In the genomic region with DNA sequence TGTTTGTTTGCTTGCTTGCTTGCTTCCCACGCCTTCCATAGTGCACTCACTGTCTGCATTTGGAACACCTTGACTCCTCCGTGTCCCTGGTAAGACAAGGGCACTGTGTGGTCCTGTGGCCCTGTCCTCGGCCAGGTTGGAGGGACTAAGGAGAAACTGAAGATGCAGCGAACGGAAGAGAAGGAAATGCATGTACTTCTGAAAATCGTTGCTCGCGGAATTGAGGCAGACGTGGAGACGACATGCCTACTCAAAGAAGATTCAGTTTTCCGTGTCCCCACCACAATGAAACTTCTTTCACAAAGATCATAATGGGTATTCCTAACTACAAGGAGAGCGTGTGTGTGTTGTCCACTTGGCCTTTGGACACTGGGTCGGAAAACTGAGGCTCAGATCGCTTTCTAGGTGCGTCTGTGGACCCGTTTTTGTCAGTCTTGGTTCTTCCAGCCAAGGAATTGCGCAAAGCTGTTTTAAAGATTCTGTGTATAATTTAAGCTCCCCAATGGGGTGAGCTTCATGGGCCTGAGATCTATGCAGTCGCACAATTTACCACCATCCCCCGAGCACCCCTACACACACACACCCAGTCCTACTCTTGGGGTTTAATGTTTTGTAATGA, we compare ENCODE assay signal across 8 cellular contexts.
A peak's percentile ranks its signal among the peaks of the same experiment; 100 is the strongest.
DNase-seq lines count a peak whose midpoint lies in the region; ATAC-seq and TF ChIP-seq lines count a peak whose summit lies in the region.
"Had no signal": no experiment of that assay in that cellular context is flagged by ENCODE, and none has a peak within 500 bp of the region (broad histone marks: within the 10 kb centered on the region; RNA-seq: fewer than 3 reads in every experiment).

No MANE protein-coding gene starts in this region.

- H3K36me3 Mint-ChIP-seq in WTC11 (no peaks in the 10 kb centered on the region), immature natural killer cell (no peaks in the 10 kb centered on the region)
- H3K36me3 Mint-ChIP-seq: activated naive CD4-positive, alpha-beta T cell treated with anti-CD3 and anti-CD28 coated beads, Interleukin-2, amount 10 ng/mL, durations not matched to agents 7 days and 5 days had no signal

- H3K27me3 Mint-ChIP-seq in WTC11 (ENCODE audit: low read depth) (peaks cover 20% of the 10 kb centered on the region), immature natural killer cell (ENCODE audit: low read depth in 3 of 3) (peaks cover 12 to 16% (median 13%) of the 10 kb centered on the region in 3 donors)

- H3K9me3 Mint-ChIP-seq in WTC11: no peaks in the 10 kb centered on the region
- peaks cover 0 to 3% (median 0%) of the 10 kb centered on the region in 6 donors for H3K9me3 Mint-ChIP-seq in immature natural killer cell
- H3K9me3 Mint-ChIP-seq: activated naive CD4-positive, alpha-beta T cell treated with anti-CD3 and anti-CD28 coated beads, Interleukin-2, amount 10 ng/mL, durations not matched to agents 7 days and 5 days had no signal

- peaks cover 13% of the 10 kb centered on the region for H3K4me1 ChIP-seq in osteoblast (ENCODE audit: insufficient read depth, low read length)

- no peaks in the 10 kb centered on the region for H3K9me3 ChIP-seq in osteoblast (ENCODE audit: low read depth, low read length)

- H3K4me3 Mint-ChIP-seq in WTC11: no peak overlapping the region
- H3K4me3 Mint-ChIP-seq in immature natural killer cell: no peak overlapping the region
- H3K4me3 Mint-ChIP-seq: activated naive CD4-positive, alpha-beta T cell treated with anti-CD3 and anti-CD28 coated beads, Interleukin-2, amount 10 ng/mL, durations not matched to agents 7 days and 5 days had no signal

- POLR2A ChIA-PET in WTC11 (lab: Charles Lee): no interaction called here

- DNase-seq in WTC11 (ENCODE audit: low spot score) (no peak), osteoblast (ENCODE audit: insufficient read length, low spot score, missing footprints) (no peak), germinal center (ENCODE audit: low spot score) (no peak), immature natural killer cell (no peak)

- H3K27ac ChIP-seq in osteoblast (ENCODE audit: low read depth, low read length): no peak overlapping the region

- H4K20me1 ChIP-seq in osteoblast (ENCODE audit: insufficient read depth, low read length): no peaks in the 10 kb centered on the region

- H3K27ac Mint-ChIP-seq in WTC11: no peak overlapping the region
- H3K27ac Mint-ChIP-seq in immature natural killer cell: no peak overlapping the region
- H3K27ac Mint-ChIP-seq: activated naive CD4-positive, alpha-beta T cell treated with anti-CD3 and anti-CD28 coated beads, Interleukin-2, amount 10 ng/mL, durations not matched to agents 7 days and 5 days had no signal

- no peaks in the 10 kb centered on the region for H3K79me2 ChIP-seq in osteoblast (ENCODE audit: insufficient read depth, low read length)

- H3K4me1 Mint-ChIP-seq in WTC11: peaks cover 7% of the 10 kb centered on the region; the same call in 1 of the 2 replicates
- H3K4me1 Mint-ChIP-seq in immature natural killer cell: no peaks in the 10 kb centered on the region
- H3K4me1 Mint-ChIP-seq: activated naive CD4-positive, alpha-beta T cell treated with anti-CD3 and anti-CD28 coated beads, Interleukin-2, amount 10 ng/mL, durations not matched to agents 7 days and 5 days had no signal

- H3K4me2 ChIP-seq in osteoblast (ENCODE audit: insufficient read depth, low read length): peak overlapping the region; percentile 89

- H2AFZ ChIP-seq in osteoblast (ENCODE audit: low read length): peak overlapping the region; percentile 56

- H3K36me3 ChIP-seq in osteoblast (ENCODE audit: insufficient read depth, low read length): no peaks in the 10 kb centered on the region

- ATAC-seq in GM18909 (IDR thresholded peaks at IDR 0.05; ENCODE audit: poor library complexity, unreplicated experiment) (peak; percentile 5), HG02885 (IDR thresholded peaks at IDR 0.05; ENCODE audit: poor library complexity, unreplicated experiment) (peak; percentile 20), WTC11 (peak; percentile 3), HG02870 (IDR thresholded peaks at IDR 0.05; ENCODE audit: unreplicated experiment) (no peak)

- peaks cover 23% of the 10 kb centered on the region for H3K27me3 ChIP-seq in osteoblast (ENCODE audit: insufficient read depth, low read length)

- H3K4me3 ChIP-seq in osteoblast (ENCODE audit: insufficient read depth, low read length): peak overlapping the region; percentile 65

- TF ChIP-seq CTCF in WTC11 (IDR thresholded peaks at IDR 0.05): no peak
- TF ChIP-seq CTCF in osteoblast (IDR thresholded peaks at IDR 0.05; ENCODE audit: extremely low read depth, low read depth, low read length): no peak

- CTCF ChIA-PET in WTC11 (lab: Charles Lee): interaction anchor here (1.4 to 2.0 kb wide), 3 partner anchors 12 to 341 kb away, joined by 4 to 11 read pairs (median 5); no protein-coding TSS in a partner anchor

TF ChIP-seq in WTC11, 78 proteins besides CTCF, POLR2A, EP300 and RAD21 (continues in another document):
- TF ChIP-seq FOXK1 (CRISPR knock-in tag; IDR thresholded peaks at IDR 0.05) (no peak), NFYB (CRISPR knock-in tag; conservative IDR thresholded peaks at IDR 0.05; ENCODE audit: low read depth) (no peak), GRHL2 (CRISPR knock-in tag; IDR thresholded peaks at IDR 0.05; ENCODE audit: insufficient replicate concordance, severe bottlenecking) (no peak), KAT7 (CRISPR knock-in tag; IDR thresholded peaks at IDR 0.05; ENCODE audit: borderline replicate concordance) (no peak), ZNF671 (CRISPR knock-in tag; IDR thresholded peaks at IDR 0.05) (no peak), ESRRA (CRISPR knock-in tag; IDR thresholded peaks at IDR 0.05; ENCODE audit: borderline replicate concordance) (no peak), MYBL2 (CRISPR knock-in tag; IDR thresholded peaks at IDR 0.05) (no peak), CBFB (CRISPR knock-in tag; IDR thresholded peaks at IDR 0.05; ENCODE audit: low read depth) (no peak), SMAD4 (CRISPR knock-in tag; IDR thresholded peaks at IDR 0.05) (no peak), ETV6 (CRISPR knock-in tag; IDR thresholded peaks at IDR 0.05) (no peak)
- TF ChIP-seq, protein P1, sequence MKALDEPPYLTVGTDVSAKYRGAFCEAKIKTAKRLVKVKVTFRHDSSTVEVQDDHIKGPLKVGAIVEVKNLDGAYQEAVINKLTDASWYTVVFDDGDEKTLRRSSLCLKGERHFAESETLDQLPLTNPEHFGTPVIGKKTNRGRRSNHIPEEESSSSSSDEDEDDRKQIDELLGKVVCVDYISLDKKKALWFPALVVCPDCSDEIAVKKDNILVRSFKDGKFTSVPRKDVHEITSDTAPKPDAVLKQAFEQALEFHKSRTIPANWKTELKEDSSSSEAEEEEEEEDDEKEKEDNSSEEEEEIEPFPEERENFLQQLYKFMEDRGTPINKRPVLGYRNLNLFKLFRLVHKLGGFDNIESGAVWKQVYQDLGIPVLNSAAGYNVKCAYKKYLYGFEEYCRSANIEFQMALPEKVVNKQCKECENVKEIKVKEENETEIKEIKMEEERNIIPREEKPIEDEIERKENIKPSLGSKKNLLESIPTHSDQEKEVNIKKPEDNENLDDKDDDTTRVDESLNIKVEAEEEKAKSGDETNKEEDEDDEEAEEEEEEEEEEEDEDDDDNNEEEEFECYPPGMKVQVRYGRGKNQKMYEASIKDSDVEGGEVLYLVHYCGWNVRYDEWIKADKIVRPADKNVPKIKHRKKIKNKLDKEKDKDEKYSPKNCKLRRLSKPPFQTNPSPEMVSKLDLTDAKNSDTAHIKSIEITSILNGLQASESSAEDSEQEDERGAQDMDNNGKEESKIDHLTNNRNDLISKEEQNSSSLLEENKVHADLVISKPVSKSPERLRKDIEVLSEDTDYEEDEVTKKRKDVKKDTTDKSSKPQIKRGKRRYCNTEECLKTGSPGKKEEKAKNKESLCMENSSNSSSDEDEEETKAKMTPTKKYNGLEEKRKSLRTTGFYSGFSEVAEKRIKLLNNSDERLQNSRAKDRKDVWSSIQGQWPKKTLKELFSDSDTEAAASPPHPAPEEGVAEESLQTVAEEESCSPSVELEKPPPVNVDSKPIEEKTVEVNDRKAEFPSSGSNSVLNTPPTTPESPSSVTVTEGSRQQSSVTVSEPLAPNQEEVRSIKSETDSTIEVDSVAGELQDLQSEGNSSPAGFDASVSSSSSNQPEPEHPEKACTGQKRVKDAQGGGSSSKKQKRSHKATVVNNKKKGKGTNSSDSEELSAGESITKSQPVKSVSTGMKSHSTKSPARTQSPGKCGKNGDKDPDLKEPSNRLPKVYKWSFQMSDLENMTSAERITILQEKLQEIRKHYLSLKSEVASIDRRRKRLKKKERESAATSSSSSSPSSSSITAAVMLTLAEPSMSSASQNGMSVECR (CRISPR knock-in tag; IDR thresholded peaks at IDR 0.05; ENCODE audit: borderline replicate concordance): no peak
- TF ChIP-seq, protein P2, sequence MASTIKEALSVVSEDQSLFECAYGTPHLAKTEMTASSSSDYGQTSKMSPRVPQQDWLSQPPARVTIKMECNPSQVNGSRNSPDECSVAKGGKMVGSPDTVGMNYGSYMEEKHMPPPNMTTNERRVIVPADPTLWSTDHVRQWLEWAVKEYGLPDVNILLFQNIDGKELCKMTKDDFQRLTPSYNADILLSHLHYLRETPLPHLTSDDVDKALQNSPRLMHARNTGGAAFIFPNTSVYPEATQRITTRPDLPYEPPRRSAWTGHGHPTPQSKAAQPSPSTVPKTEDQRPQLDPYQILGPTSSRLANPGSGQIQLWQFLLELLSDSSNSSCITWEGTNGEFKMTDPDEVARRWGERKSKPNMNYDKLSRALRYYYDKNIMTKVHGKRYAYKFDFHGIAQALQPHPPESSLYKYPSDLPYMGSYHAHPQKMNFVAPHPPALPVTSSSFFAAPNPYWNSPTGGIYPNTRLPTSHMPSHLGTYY (CRISPR knock-in tag; IDR thresholded peaks at IDR 0.05): no peak
- TF ChIP-seq, protein P3, sequence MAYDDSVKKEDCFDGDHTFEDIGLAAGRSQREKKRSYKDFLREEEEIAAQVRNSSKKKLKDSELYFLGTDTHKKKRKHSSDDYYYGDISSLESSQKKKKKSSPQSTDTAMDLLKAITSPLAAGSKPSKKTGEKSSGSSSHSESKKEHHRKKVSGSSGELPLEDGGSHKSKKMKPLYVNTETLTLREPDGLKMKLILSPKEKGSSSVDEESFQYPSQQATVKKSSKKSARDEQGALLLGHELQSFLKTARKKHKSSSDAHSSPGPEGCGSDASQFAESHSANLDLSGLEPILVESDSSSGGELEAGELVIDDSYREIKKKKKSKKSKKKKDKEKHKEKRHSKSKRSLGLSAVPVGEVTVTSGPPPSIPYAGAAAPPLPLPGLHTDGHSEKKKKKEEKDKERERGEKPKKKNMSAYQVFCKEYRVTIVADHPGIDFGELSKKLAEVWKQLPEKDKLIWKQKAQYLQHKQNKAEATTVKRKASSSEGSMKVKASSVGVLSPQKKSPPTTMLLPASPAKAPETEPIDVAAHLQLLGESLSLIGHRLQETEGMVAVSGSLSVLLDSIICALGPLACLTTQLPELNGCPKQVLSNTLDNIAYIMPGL (CRISPR knock-in tag; IDR thresholded peaks at IDR 0.05): no peak
